ENCODE assay signal across 2 cellular contexts in the genomic region with DNA sequence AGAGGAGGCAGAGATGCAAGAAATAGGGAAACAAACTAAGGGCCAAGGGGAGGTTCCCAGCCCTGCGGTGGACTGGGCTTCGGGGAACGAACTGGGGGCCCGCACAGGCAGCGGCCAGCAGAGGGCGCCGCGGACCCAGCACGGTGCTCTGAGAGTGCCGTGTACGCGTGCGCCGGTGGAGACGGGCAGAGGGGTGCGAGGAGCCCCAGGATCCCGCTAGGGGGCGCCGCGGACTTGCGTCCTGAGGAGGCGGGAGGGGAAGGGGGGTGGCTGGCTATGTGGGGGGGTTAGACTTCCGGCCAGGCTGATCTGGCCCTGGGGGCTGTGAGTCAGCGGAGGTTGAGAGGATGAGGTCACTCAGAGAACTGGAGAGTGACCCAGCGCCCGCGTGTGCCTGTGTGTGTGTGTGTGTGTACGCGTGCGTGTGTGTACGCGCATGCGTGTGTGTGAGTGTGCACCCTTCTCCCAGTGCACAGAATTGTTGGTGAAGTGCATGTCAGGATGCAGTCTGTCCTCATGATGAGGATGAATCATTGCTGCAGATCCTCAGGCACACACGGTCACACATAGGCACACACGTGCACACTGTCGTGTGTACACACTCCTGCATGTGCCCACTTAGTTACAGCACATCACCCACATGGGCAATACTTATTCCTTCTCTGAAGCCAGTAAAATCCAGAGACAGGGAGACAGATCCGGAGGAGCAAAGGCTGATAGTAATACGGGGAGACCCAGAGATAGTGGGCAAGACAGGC.
TF ChIP-seq lines count a peak whose summit lies in the region.

No MANE protein-coding gene starts in this region.

TF ChIP-seq in HEK293, 187 proteins besides CTCF, POLR2A, EP300 and RAD21 (continued from another document and continues in another):
- peak; percentile 17; the same call in 1 of the 2 replicates for TF ChIP-seq ZNF449 (tag by site-specific recombination; IDR thresholded peaks at IDR 0.05)
- no peak for TF ChIP-seq ZSCAN16 (tag by site-specific recombination; IDR thresholded peaks at IDR 0.05)
- peak; percentile 74 for TF ChIP-seq REST (tag by site-specific recombination; IDR thresholded peaks at IDR 0.05)
- TF ChIP-seq ZNF704 (tag by site-specific recombination; IDR thresholded peaks at IDR 0.05), result no peak
- TF ChIP-seq, protein P1, sequence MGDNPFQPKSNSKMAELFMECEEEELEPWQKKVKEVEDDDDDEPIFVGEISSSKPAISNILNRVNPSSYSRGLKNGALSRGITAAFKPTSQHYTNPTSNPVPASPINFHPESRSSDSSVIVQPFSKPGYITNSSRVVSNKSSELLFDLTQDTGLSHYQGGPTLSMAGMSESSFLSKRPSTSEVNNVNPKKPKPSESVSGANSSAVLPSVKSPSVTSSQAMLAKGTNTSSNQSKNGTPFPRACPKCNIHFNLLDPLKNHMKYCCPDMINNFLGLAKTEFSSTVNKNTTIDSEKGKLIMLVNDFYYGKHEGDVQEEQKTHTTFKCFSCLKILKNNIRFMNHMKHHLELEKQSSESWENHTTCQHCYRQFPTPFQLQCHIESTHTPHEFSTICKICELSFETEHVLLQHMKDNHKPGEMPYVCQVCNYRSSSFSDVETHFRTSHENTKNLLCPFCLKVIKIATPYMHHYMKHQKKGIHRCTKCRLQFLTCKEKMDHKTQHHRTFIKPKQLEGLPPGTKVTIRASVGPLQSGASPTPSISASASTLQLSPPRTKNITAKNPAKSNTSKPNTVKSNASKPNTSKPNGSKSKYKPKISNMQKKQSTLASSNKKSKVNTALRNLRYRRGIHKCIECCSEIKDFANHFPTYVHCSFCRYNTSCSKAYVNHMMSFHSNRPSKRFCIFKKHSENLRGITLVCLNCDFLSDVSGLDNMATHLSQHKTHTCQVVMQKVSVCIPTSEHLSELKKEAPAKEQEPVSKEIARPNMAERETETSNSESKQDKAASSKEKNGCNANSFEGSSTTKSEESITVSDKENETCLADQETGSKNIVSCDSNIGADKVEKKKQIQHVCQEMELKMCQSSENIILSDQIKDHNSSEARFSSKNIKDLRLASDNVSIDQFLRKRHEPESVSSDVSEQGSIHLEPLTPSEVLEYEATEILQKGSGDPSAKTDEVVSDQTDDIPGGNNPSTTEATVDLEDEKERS (tag by site-specific recombination; IDR thresholded peaks at IDR 0.05), result peak; percentile 76
- TF ChIP-seq ZBTB7A (tag by site-specific recombination; IDR thresholded peaks at IDR 0.05; ENCODE audit: low read depth), result peak; percentile 91
- TF ChIP-seq, protein P2, sequence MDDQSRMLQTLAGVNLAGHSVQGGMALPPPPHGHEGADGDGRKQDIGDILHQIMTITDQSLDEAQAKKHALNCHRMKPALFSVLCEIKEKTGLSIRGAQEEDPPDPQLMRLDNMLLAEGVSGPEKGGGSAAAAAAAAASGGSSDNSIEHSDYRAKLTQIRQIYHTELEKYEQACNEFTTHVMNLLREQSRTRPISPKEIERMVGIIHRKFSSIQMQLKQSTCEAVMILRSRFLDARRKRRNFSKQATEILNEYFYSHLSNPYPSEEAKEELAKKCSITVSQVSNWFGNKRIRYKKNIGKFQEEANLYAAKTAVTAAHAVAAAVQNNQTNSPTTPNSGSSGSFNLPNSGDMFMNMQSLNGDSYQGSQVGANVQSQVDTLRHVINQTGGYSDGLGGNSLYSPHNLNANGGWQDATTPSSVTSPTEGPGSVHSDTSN (CRISPR knock-in tag; IDR thresholded peaks at IDR 0.05), result no peak
- peak; percentile 99 for TF ChIP-seq ZSCAN4 (tag by site-specific recombination; IDR thresholded peaks at IDR 0.05)

TF ChIP-seq in SK-N-SH treated with all-trans-retinoic acid at 6 μM for 48 hours, 23 proteins besides CTCF, POLR2A, EP300 and RAD21 (continued from another document):
- TF ChIP-seq ZNF8 (CRISPR knock-in tag; IDR thresholded peaks at IDR 0.05) (no peak), PPARA (CRISPR knock-in tag; IDR thresholded peaks at IDR 0.05; ENCODE audit: borderline replicate concordance) (no peak), ZFP3 (CRISPR knock-in tag; IDR thresholded peaks at IDR 0.05) (peak; percentile 42; the same call in 1 of the 2 replicates), GLIS3 (CRISPR knock-in tag; IDR thresholded peaks at IDR 0.05) (0 out of 2 replicates have a peak, but pooled peaks have one; percentile 7), TCF4 (CRISPR knock-in tag; IDR thresholded peaks at IDR 0.05; ENCODE audit: borderline replicate concordance) (peak; percentile 19; the same call in 1 of the 2 replicates), SNAI2 (CRISPR knock-in tag; IDR thresholded peaks at IDR 0.05) (no peak), PATZ1 (CRISPR knock-in tag; IDR thresholded peaks at IDR 0.05; ENCODE audit: borderline replicate concordance) (peak; percentile 96)
- TF ChIP-seq, protein P3, sequence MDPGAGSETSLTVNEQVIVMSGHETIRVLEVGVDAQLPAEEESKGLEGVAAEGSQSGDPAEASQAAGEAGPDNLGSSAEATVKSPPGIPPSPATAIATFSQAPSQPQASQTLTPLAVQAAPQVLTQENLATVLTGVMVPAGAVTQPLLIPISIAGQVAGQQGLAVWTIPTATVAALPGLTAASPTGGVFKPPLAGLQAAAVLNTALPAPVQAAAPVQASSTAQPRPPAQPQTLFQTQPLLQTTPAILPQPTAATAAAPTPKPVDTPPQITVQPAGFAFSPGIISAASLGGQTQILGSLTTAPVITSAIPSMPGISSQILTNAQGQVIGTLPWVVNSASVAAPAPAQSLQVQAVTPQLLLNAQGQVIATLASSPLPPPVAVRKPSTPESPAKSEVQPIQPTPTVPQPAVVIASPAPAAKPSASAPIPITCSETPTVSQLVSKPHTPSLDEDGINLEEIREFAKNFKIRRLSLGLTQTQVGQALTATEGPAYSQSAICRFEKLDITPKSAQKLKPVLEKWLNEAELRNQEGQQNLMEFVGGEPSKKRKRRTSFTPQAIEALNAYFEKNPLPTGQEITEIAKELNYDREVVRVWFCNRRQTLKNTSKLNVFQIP (CRISPR knock-in tag; IDR thresholded peaks at IDR 0.05; ENCODE audit: borderline replicate concordance, low read depth), result 0 out of 2 replicates have a peak, but pooled peaks have one; percentile 35
- TF ChIP-seq, protein P4, sequence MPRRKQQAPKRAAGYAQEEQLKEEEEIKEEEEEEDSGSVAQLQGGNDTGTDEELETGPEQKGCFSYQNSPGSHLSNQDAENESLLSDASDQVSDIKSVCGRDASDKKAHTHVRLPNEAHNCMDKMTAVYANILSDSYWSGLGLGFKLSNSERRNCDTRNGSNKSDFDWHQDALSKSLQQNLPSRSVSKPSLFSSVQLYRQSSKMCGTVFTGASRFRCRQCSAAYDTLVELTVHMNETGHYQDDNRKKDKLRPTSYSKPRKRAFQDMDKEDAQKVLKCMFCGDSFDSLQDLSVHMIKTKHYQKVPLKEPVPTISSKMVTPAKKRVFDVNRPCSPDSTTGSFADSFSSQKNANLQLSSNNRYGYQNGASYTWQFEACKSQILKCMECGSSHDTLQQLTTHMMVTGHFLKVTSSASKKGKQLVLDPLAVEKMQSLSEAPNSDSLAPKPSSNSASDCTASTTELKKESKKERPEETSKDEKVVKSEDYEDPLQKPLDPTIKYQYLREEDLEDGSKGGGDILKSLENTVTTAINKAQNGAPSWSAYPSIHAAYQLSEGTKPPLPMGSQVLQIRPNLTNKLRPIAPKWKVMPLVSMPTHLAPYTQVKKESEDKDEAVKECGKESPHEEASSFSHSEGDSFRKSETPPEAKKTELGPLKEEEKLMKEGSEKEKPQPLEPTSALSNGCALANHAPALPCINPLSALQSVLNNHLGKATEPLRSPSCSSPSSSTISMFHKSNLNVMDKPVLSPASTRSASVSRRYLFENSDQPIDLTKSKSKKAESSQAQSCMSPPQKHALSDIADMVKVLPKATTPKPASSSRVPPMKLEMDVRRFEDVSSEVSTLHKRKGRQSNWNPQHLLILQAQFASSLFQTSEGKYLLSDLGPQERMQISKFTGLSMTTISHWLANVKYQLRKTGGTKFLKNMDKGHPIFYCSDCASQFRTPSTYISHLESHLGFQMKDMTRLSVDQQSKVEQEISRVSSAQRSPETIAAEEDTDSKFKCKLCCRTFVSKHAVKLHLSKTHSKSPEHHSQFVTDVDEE (CRISPR knock-in tag; IDR thresholded peaks at IDR 0.05), result 0 out of 2 replicates have a peak, but pooled peaks have one; percentile 13
